Comparison of ENCODE assay signal across 8 cellular contexts in the genomic region with DNA sequence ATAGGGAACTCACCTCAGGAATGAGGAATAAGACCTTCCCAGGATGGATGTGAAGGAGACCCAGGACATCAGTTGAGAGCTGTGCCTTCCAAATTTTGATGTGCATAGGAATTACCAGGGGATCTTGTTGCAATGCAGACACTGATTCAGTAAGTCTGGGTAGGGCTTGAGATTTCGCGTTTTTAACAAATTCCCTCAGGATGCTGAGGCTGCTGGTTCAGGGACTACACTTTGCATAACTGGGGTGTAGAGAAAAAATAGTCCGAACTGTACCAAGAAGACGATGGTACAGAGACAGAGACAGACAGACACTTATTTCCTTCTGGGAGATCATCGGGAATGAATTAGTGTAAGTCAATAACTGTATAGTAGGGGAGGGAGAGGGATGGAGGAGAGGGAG.
DNase-seq lines count a peak whose midpoint lies in the region; ATAC-seq, FAIRE-seq and TF ChIP-seq lines count a peak whose summit lies in the region.

No MANE protein-coding gene starts in this region.

- H3K27ac Mint-ChIP-seq in natural killer cell treated with Interleukin-12 subunit alpha and Interleukin-12 subunit beta and Interleukin-15 and Interleukin-18, amount 100 ng/mL, for 72 hours: peak overlapping the region in 1 of 2 donors; percentile 34

- H3K9me3 Mint-ChIP-seq in natural killer cell treated with Interleukin-12 subunit alpha and Interleukin-12 subunit beta and Interleukin-15 and Interleukin-18, amount 100 ng/mL, for 72 hours: peaks cover 9% of the 10 kb centered on the region

- POLR2A ChIA-PET in AG04449 (lab: Yijun Ruan, JAX): no interaction called here

- ATAC-seq in natural killer cell treated with Interleukin-12 subunit alpha and Interleukin-12 subunit beta and Interleukin-15 and Interleukin-18, amount 100 ng/mL, for 72 hours: no peak
- ATAC-seq in HG03469 (IDR thresholded peaks at IDR 0.05; ENCODE audit: unreplicated experiment) (no peak), omental fat pad (ENCODE audit: low FRiP score) (no peak)

- peaks cover 17 to 23% of the 10 kb centered on the region in 2 donors for H3K4me1 Mint-ChIP-seq in natural killer cell treated with Interleukin-12 subunit alpha and Interleukin-12 subunit beta and Interleukin-15 and Interleukin-18, amount 100 ng/mL, for 72 hours (ENCODE audit: low read depth in 2 of 2)

- TF ChIP-seq CTCF in AG04449 (IDR thresholded peaks at IDR 0.05; ENCODE audit: insufficient read depth, low read length, missing control alignments) (no peak), HFF-Myc (IDR thresholded peaks at IDR 0.05; ENCODE audit: low read depth, low read length, missing control alignments) (no peak), omental fat pad (IDR thresholded peaks at IDR 0.05) (no peak)

- H3K27me3 Mint-ChIP-seq in natural killer cell treated with Interleukin-12 subunit alpha and Interleukin-12 subunit beta and Interleukin-15 and Interleukin-18, amount 100 ng/mL, for 72 hours: peaks cover 16 to 33% of the 10 kb centered on the region in 2 donors

- H3K36me3 Mint-ChIP-seq in natural killer cell treated with Interleukin-12 subunit alpha and Interleukin-12 subunit beta and Interleukin-15 and Interleukin-18, amount 100 ng/mL, for 72 hours: peaks cover 6% of the 10 kb centered on the region

- no peak for FAIRE-seq in GM19239 (lab: Jason Lieb, UNC)

- CTCF ChIA-PET in AG04449 (lab: Yijun Ruan, JAX): no interaction called here

- H3K4me3 ChIP-seq in AG04449 (ENCODE audit: low read depth, low read length) (peak overlapping the region; percentile 68), HFF-Myc (replicated peaks; ENCODE audit: low read depth, low read length) (peak overlapping the region; percentile 53)

- peak overlapping the region; percentile 77 for H3K4me3 Mint-ChIP-seq in natural killer cell treated with Interleukin-12 subunit alpha and Interleukin-12 subunit beta and Interleukin-15 and Interleukin-18, amount 100 ng/mL, for 72 hours

- DNase-seq in AG04449 (ENCODE audit: low read depth, low spot score) (no peak), HFF-Myc (ENCODE audit: extremely low read depth, low read depth) (no peak), astrocyte of the hippocampus (ENCODE audit: low read depth, low spot score) (peak; percentile 1), GM19239 (ENCODE audit: insufficient read length, low spot score) (no peak), omental fat pad (ENCODE audit: low spot score) (no peak), islet precursor cell (no peak)
- no peak for DNase-seq in natural killer cell treated with Interleukin-12 subunit alpha and Interleukin-12 subunit beta and Interleukin-15 and Interleukin-18, amount 100 ng/mL, for 72 hours (ENCODE audit: low spot score)
